8 cellular contexts compared by ENCODE assay signal in genomic region chr3:49671291-49672288, GRCh38. TPM values are rescaled to one million over a fixed set of nuclear protein-coding genes. Genes with fewer than 3 reads are reported as not detected.
DNase-seq lines count a peak whose midpoint lies in the region; ATAC-seq and TF ChIP-seq lines count a peak whose summit lies in the region.

No MANE protein-coding gene starts in this region.

- peaks cover 0 to 8% of the 10 kb centered on the region in 2 donors for H3K4me1 ChIP-seq in uterus

- no peak overlapping the region for H3K4me3 ChIP-seq in uterus

- TF ChIP-seq CTCF in C4-2B (conservative IDR thresholded peaks at IDR 0.05) (peak; percentile 87), osteocyte (IDR thresholded peaks at IDR 0.05) (peak; percentile 88), uterus (IDR thresholded peaks at IDR 0.05) (peak; percentile 58 to 79 (median 68))

- H3K27me3 ChIP-seq in uterus = no peaks in the 10 kb centered on the region

- H3K9me3 ChIP-seq in uterus = no peaks in the 10 kb centered on the region

- peak overlapping the region; percentile 54 for H3K27ac Mint-ChIP-seq in osteocyte (ENCODE audit: unreplicated experiment)

- H3K4me3 Mint-ChIP-seq in osteocyte (ENCODE audit: unreplicated experiment) = peak overlapping the region; percentile 59

- H3K9me3 Mint-ChIP-seq in osteocyte (ENCODE audit: unreplicated experiment) = no peaks in the 10 kb centered on the region

- DNase-seq in KBM-7 (peak; percentile 92), activated T-cell treated with anti-CD3 and anti-CD28 coated beads for 24 hours (ENCODE audit: low read depth) (peak; percentile 69), fibroblast of peridontal ligament (ENCODE audit: extremely low read depth) (peak; percentile 55), osteocyte (ENCODE audit: extremely low spot score, unreplicated experiment) (no peak), uterus (peak; percentile 44 to 54)

- no peak for TF ChIP-seq POLR2A in uterus (IDR thresholded peaks at IDR 0.05)

- H3K36me3 ChIP-seq in uterus = no peaks in the 10 kb centered on the region

- H3K27me3 Mint-ChIP-seq in osteocyte (ENCODE audit: unreplicated experiment) = no peaks in the 10 kb centered on the region

- H3K4me1 Mint-ChIP-seq in osteocyte (ENCODE audit: unreplicated experiment) = peaks cover 40% of the 10 kb centered on the region

- in situ Hi-C loops in KBM-7 (cut with MboI; ENCODE audit: low pct_unique_long_range_greater_than_20kb, low sequenced_read_pairs) = loop anchor here (10.0 kb wide), 1 partner anchor 127 kb away; no protein-coding TSS in a partner anchor

- intact Hi-C loops in uterus (cut with DNase I; ENCODE audit: low total_unique reads) = no loop called here

- no peaks in the 10 kb centered on the region for H3K36me3 Mint-ChIP-seq in osteocyte (ENCODE audit: unreplicated experiment)

- ATAC-seq in GM21515 (IDR thresholded peaks at IDR 0.05; ENCODE audit: unreplicated experiment) = no peak
- ATAC-seq in GM18873 (IDR thresholded peaks at IDR 0.05; ENCODE audit: low FRiP score, unreplicated experiment) = no peak

- H3K27ac ChIP-seq in C4-2B = peak overlapping the region; percentile 97
- H3K27ac ChIP-seq in uterus = no peak overlapping the region

RNA-seq across cellular contexts. Expression of gene APEH, which starts 2.6 kb away (rescaled TPM):
- 98.5 and 105 TPM in 2 replicates for total RNA-seq in osteocyte
- total RNA-seq in uterus = 10 to 100 TPM; 35.3 to 78.7 (median 61.4) TPM

RNA-seq across cellular contexts. Expression of gene MST1, which starts 17.7 kb away (rescaled TPM):
- total RNA-seq in osteocyte (35.9 and 38.3 TPM in 2 replicates), uterus (10 to 100 TPM in 2 of 4 donors, 1 to 10 TPM in 1, not detected in 1; 5.1 to 11.5 (median 10.4) TPM)

RNA-seq across cellular contexts. Expression of gene RNF123, which starts 17.8 kb away (rescaled TPM):
- total RNA-seq in osteocyte (50.9 and 61.0 TPM in 2 replicates), uterus (10 to 100 TPM; 10.9 to 47.3 (median 25.3) TPM)

RNA-seq across cellular contexts. Expression of gene AMIGO3, which starts 47.9 kb away (rescaled TPM):
- not detected in 2 replicates for total RNA-seq in osteocyte
- total RNA-seq in uterus = not detected

RNA-seq across cellular contexts. Expression of gene GMPPB, which starts 52.2 kb away (rescaled TPM):
- 27.3 and 27.5 TPM in 2 replicates for total RNA-seq in osteocyte
- 10 to 100 TPM in 3 of 4 donors, 1 to 10 TPM in 1; 7.7 to 44.8 (median 27.1) TPM for total RNA-seq in uterus
